1 cellular context compared by ENCODE assay signal in genomic region chr5:60594715-60595114, GRCh38.
TF ChIP-seq lines count a peak whose summit lies in the region.

No MANE protein-coding gene starts in this region.

TF ChIP-seq in GM23338, 12 proteins besides CTCF, POLR2A, EP300 and RAD21 (continued from another document):
- TF ChIP-seq REST (IDR thresholded peaks at IDR 0.05; ENCODE audit: unreplicated experiment) (no peak), JUNB (IDR thresholded peaks at IDR 0.05; ENCODE audit: unreplicated experiment) (no peak), STAT1 (IDR thresholded peaks at IDR 0.05; ENCODE audit: unreplicated experiment) (no peak), POLR2AphosphoS5 (IDR thresholded peaks at IDR 0.05; ENCODE audit: low read depth) (no peak), ZNF462 (CRISPR knock-in tag; IDR thresholded peaks at IDR 0.05) (no peak), CREB1 (CRISPR knock-in tag; IDR thresholded peaks at IDR 0.05; ENCODE audit: low read depth) (no peak), ZNF331 (CRISPR knock-in tag; IDR thresholded peaks at IDR 0.05; ENCODE audit: low read depth) (no peak), ETS1 (IDR thresholded peaks at IDR 0.05) (no peak), NANOG (IDR thresholded peaks at IDR 0.05; ENCODE audit: borderline replicate concordance) (no peak)
